19 cellular contexts compared by ENCODE assay signal in the genomic region with DNA sequence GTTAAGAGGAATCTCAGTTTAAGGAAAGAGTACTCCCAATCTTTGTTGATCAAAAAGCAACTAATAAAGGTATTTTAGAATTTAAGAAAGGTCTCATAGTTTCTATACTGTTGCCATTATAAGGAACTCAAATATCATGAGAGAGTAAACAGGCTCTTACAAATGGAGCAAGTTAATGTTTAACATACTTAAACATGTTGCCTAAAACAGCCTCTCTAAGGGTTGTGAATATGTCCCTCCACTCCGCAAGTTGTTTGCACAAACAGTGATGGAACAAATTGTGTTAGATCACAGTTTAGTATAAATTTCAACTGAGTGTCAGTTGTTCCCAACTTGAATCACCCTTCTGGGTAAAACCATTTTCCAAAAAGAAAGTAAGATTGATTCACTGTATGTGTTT.
"Had no signal": no experiment of that assay in that cellular context is flagged by ENCODE, and none has a peak within 500 bp of the region (broad histone marks: within the 10 kb centered on the region; RNA-seq: fewer than 3 reads in every experiment).

No MANE protein-coding gene starts in this region.

- H3K27ac Mint-ChIP-seq: IgD-negative memory B cell had no signal

- ATAC-seq: K562 had no signal

- H3K4me3 Mint-ChIP-seq: IgD-negative memory B cell had no signal

- H3K27me3 Mint-ChIP-seq: IgD-negative memory B cell had no signal

- DNase-seq: Kasumi-1, MM.1S, NCI-H1092 treated with DMSO at 0.1 percent for 48 hours, NCI-H1436, NCI-H187, NCI-H2029, NCI-H2081 treated with DMSO at 0.1 percent for 48 hours, NCI-H2171, NCI-H226, NCI-H446, NCI-H510A, NCI-H524 treated with DMSO at 0.1 percent for 48 hours, NCI-H69, NCI-H774, Right ventricle myocardium superior, RPMI8226, SIG-M5 had no signal

- H3K4me1 Mint-ChIP-seq: IgD-negative memory B cell had no signal
